25 cellular contexts compared by ENCODE assay signal in the genomic region with DNA sequence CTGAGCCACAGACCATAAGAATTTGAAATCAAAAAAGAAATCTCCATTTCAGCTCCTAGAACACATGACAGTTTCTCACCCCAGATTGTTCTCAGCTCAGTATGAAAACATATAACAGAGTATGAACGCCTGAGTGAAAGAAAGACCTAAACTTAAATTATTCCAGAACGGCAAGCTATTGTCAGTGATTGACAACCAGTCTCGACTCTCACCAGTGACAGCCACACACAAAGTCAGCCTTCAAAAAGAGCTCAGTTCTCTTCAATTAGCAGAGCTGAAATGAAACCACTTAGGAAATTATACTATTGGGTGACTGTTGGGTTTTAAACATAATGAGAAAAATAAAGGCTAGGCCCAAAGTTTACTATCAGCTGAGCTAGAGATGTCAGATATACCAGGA.
"Had no signal": no experiment of that assay in that cellular context is flagged by ENCODE, and none has a peak within 500 bp of the region (broad histone marks: within the 10 kb centered on the region; RNA-seq: fewer than 3 reads in every experiment).

No MANE protein-coding gene starts in this region.

- H3K27me3 Mint-ChIP-seq: dendritic cell treated with granulocyte-macrophage colony-stimulating factor and Interleukin-4, amounts not matched to agents 40 ng/mL and 50 ng/mL, for 4 days had no signal

- H3K9me3 ChIP-seq: colonic mucosa, esophagus muscularis mucosa, esophagus squamous epithelium, gastrocnemius medialis, gastroesophageal sphincter, heart left ventricle, heart right ventricle had no signal

- H3K4me3 ChIP-seq: colonic mucosa, coronary artery, dorsolateral prefrontal cortex, esophagus muscularis mucosa, esophagus squamous epithelium, gastrocnemius medialis, gastroesophageal sphincter, heart left ventricle, heart right ventricle had no signal

- H3K27me3 ChIP-seq: colonic mucosa, dorsolateral prefrontal cortex, esophagus muscularis mucosa, esophagus squamous epithelium, foreskin keratinocyte, gastrocnemius medialis, gastroesophageal sphincter, heart left ventricle had no signal

- H3K9me3 Mint-ChIP-seq: dendritic cell treated with granulocyte-macrophage colony-stimulating factor and Interleukin-4, amounts not matched to agents 40 ng/mL and 50 ng/mL, for 4 days; effector memory CD8-positive, alpha-beta T cell; endodermal cell had no signal

- H3K4me3 Mint-ChIP-seq: dendritic cell treated with granulocyte-macrophage colony-stimulating factor and Interleukin-4, amounts not matched to agents 40 ng/mL and 50 ng/mL, for 4 days; effector memory CD8-positive, alpha-beta T cell; endodermal cell had no signal

- H3K4me1 ChIP-seq: colonic mucosa, esophagus muscularis mucosa, esophagus squamous epithelium, foreskin keratinocyte, gastrocnemius medialis, gastroesophageal sphincter, heart left ventricle, heart right ventricle had no signal

- H3K36me3 ChIP-seq: colonic mucosa, esophagus muscularis mucosa, esophagus squamous epithelium, gastrocnemius medialis, gastroesophageal sphincter, heart left ventricle, heart right ventricle had no signal

- H3K27ac Mint-ChIP-seq: dendritic cell treated with granulocyte-macrophage colony-stimulating factor and Interleukin-4, amounts not matched to agents 40 ng/mL and 50 ng/mL, for 4 days; effector memory CD8-positive, alpha-beta T cell; endodermal cell had no signal

- ATAC-seq: effector memory CD8-positive, alpha-beta T cell; esophagus mucosa; foreskin keratinocyte; gastrocnemius medialis; gastroesophageal sphincter; heart left ventricle; heart right ventricle had no signal

- DNase-seq: colonic mucosa; cortex of kidney; dermis blood vessel endothelial cell; dorsolateral prefrontal cortex; effector CD4-positive, alpha-beta T cell; effector CD8-positive, alpha-beta T cell; effector memory CD4-positive, alpha-beta T cell; effector memory CD8-positive, alpha-beta T cell; endodermal cell; erythroblast; esophagus squamous epithelium; foreskin fibroblast; foreskin keratinocyte; foreskin melanocyte; gastrocnemius medialis; glutamatergic neuron; head of caudate nucleus; heart left ventricle; heart right ventricle had no signal

- H3K27ac ChIP-seq: colonic mucosa, coronary artery, dorsolateral prefrontal cortex, epithelial cell of prostate, esophagus muscularis mucosa, esophagus squamous epithelium, foreskin keratinocyte, gastrocnemius medialis, gastroesophageal sphincter, heart left ventricle, heart right ventricle had no signal
